In genomic region chr18:3664563-3665178, GRCh38 we compare ENCODE assay signal across 1 cellular context.
TF ChIP-seq lines count a peak whose summit lies in the region.

No MANE protein-coding gene starts in this region.

TF ChIP-seq in WTC11, 78 proteins besides CTCF, POLR2A, EP300 and RAD21 (continued from another document):
- TF ChIP-seq ARID4B (CRISPR knock-in tag; IDR thresholded peaks at IDR 0.05; ENCODE audit: borderline replicate concordance) (no peak), TP53 (CRISPR knock-in tag; IDR thresholded peaks at IDR 0.05) (no peak), E2F5 (CRISPR knock-in tag; IDR thresholded peaks at IDR 0.05) (no peak), NFYB (CRISPR knock-in tag; conservative IDR thresholded peaks at IDR 0.05; ENCODE audit: low read depth) (no peak), ELF4 (CRISPR knock-in tag; IDR thresholded peaks at IDR 0.05; ENCODE audit: low read depth) (no peak), ZNF219 (CRISPR knock-in tag; IDR thresholded peaks at IDR 0.05; ENCODE audit: borderline replicate concordance) (no peak), RELA (CRISPR knock-in tag; IDR thresholded peaks at IDR 0.05; ENCODE audit: borderline replicate concordance) (no peak), ZNF263 (CRISPR knock-in tag; IDR thresholded peaks at IDR 0.05; ENCODE audit: low read depth) (no peak), ATF1 (CRISPR knock-in tag; IDR thresholded peaks at IDR 0.05) (no peak), ESRRA (CRISPR knock-in tag; IDR thresholded peaks at IDR 0.05; ENCODE audit: borderline replicate concordance) (no peak), ZMAT4 (CRISPR knock-in tag; IDR thresholded peaks at IDR 0.05) (no peak)
